In genomic region chr1:7659514-7659913, GRCh38 we compare ENCODE assay signal across 26 cellular contexts.
"Had no signal": no experiment of that assay in that cellular context is flagged by ENCODE, and none has a peak within 500 bp of the region (broad histone marks: within the 10 kb centered on the region; RNA-seq: fewer than 3 reads in every experiment).

No MANE protein-coding gene starts in this region.

- H3K27me3 Mint-ChIP-seq: activated naive CD4-positive, alpha-beta T cell treated with anti-CD3 and anti-CD28 coated beads, Interleukin-2, amount 10 ng/mL, durations not matched to agents 7 days and 5 days; activated naive CD8-positive, alpha-beta T cell treated with anti-CD3 and anti-CD28 coated beads, Interleukin-2, amount 10 ng/mL, durations not matched to agents 7 days and 5 days had no signal

- H3K36me3 ChIP-seq: adrenal gland, breast epithelium had no signal

- H3K4me1 Mint-ChIP-seq: activated naive CD4-positive, alpha-beta T cell treated with anti-CD3 and anti-CD28 coated beads, Interleukin-2, amount 10 ng/mL, durations not matched to agents 7 days and 5 days; activated naive CD8-positive, alpha-beta T cell treated with anti-CD3 and anti-CD28 coated beads, Interleukin-2, amount 10 ng/mL, durations not matched to agents 7 days and 5 days; WTC11 had no signal

- DNase-seq: activated CD4-positive, alpha-beta T cell treated with anti-CD3 and anti-CD28 coated beads for 48 hours; activated CD4-positive, alpha-beta T cell treated with anti-CD3 and anti-CD28 coated beads, Interleukin-2, amount 50 U/mL, for 4 hours; activated CD4-positive, CD25-positive, alpha-beta regulatory T cell treated with anti-CD3 and anti-CD28 coated beads, Interleukin-2, amount 50 U/mL, for 72 hours; activated CD8-positive, alpha-beta T cell treated with anti-CD3 and anti-CD28 coated beads, Interleukin-2, amount 10 ng/mL, durations not matched to agents 7 days and 5 days; activated gamma-delta T cell treated with Interleukin-2 at 50 U/mL for 16 hours; activated naive CD4-positive, alpha-beta T cell treated with anti-CD3 and anti-CD28 coated beads, Interleukin-2, amount 10 ng/mL, durations not matched to agents 7 days and 5 days; activated naive CD8-positive, alpha-beta T cell treated with anti-CD3 and anti-CD28 coated beads, Interleukin-2, amount 10 ng/mL, durations not matched to agents 7 days and 5 days; activated T-cell treated with anti-CD3 and anti-CD28 coated beads, Interleukin-2, amount 50 U/mL, for 48 hours; adrenal gland; anterior cingulate cortex; central memory CD4-positive, alpha-beta T cell; KG1; NCI-H1092 treated with DMSO at 0.1 percent for 48 hours; NCI-H1417 treated with DMSO at 0.1 percent for 48 hours; NCI-H1694; NCI-H2029 treated with DMSO at 0.1 percent for 48 hours; NCI-H345; NCI-H510A; NCI-H526 treated with DMSO at 0.1 percent for 48 hours; PC-3; SHP77 treated with DMSO at 0.1 percent for 48 hours had no signal

- H3K4me1 ChIP-seq: adrenal gland, breast epithelium had no signal

- H3K36me3 Mint-ChIP-seq: activated naive CD4-positive, alpha-beta T cell treated with anti-CD3 and anti-CD28 coated beads, Interleukin-2, amount 10 ng/mL, durations not matched to agents 7 days and 5 days; activated naive CD8-positive, alpha-beta T cell treated with anti-CD3 and anti-CD28 coated beads, Interleukin-2, amount 10 ng/mL, durations not matched to agents 7 days and 5 days; IgD-negative memory B cell; WTC11 had no signal

- H3K4me3 Mint-ChIP-seq: activated CD8-positive, alpha-beta T cell treated with anti-CD3 and anti-CD28 coated beads, Interleukin-2, amount 10 ng/mL, durations not matched to agents 7 days and 5 days; activated naive CD4-positive, alpha-beta T cell treated with anti-CD3 and anti-CD28 coated beads, Interleukin-2, amount 10 ng/mL, durations not matched to agents 7 days and 5 days; activated naive CD8-positive, alpha-beta T cell treated with anti-CD3 and anti-CD28 coated beads, Interleukin-2, amount 10 ng/mL, durations not matched to agents 7 days and 5 days; IgD-negative memory B cell; T-helper 1 cell treated with Interleukin-12 subunit alpha and Interleukin-12 subunit beta and Interleukin-4 antibody, amounts not matched to agents 30 μg/mL and 1 μg/mL, for 36 hours; WTC11 had no signal

- H3K4me3 ChIP-seq: adrenal gland, breast epithelium had no signal

- H3K27me3 ChIP-seq: adrenal gland, breast epithelium had no signal

- H3K27ac ChIP-seq: adrenal gland, breast epithelium had no signal

- H3K9me3 ChIP-seq: adrenal gland, breast epithelium had no signal

- H3K27ac Mint-ChIP-seq: activated CD8-positive, alpha-beta T cell treated with anti-CD3 and anti-CD28 coated beads, Interleukin-2, amount 10 ng/mL, durations not matched to agents 7 days and 5 days; activated naive CD4-positive, alpha-beta T cell treated with anti-CD3 and anti-CD28 coated beads, Interleukin-2, amount 10 ng/mL, durations not matched to agents 7 days and 5 days; activated naive CD8-positive, alpha-beta T cell treated with anti-CD3 and anti-CD28 coated beads, Interleukin-2, amount 10 ng/mL, durations not matched to agents 7 days and 5 days; activated T-helper 2 cell treated with anti-CD3 and anti-CD28 coated beads, Interferon-gamma antibody, Interleukin-2, Interleukin-4, amounts not matched to agents 10 μg/mL and 5 μg/mL and 100 μg/mL, durations not matched to agents 14 hours and 24 hours and 36 hours; IgD-negative memory B cell; T-helper 1 cell treated with Interleukin-12 subunit alpha and Interleukin-12 subunit beta and Interleukin-4 antibody, amounts not matched to agents 30 μg/mL and 1 μg/mL, for 36 hours; WTC11 had no signal

- ATAC-seq: activated CD8-positive, alpha-beta T cell treated with anti-CD3 and anti-CD28 coated beads, Interleukin-2, amount 10 ng/mL, durations not matched to agents 7 days and 5 days; PC-3; WTC11 had no signal
